29 cellular contexts compared by ENCODE assay signal in the genomic region with DNA sequence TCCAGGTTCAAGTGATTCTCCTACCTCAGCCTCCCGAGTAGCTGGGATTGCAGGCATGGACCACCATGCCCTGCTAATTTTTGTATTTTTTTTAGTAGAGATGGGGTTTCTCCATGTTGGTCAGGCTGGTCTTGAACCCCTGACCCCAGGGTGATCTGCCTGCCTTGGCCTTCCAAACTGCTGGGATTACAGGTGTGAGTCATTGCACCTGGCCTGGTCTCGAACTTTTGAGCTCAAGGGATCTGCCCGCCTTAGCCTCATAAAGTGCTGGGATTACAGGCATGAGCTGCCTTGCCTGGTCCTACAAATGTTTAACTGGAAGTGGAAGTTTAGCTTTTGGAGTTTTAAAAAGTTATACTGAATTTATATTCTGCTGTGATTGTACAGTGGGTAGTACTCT. TPM values are rescaled to one million over a fixed set of nuclear protein-coding genes. Genes with fewer than 3 reads are reported as not detected.
DNase-seq lines count a peak whose midpoint lies in the region; ATAC-seq and TF ChIP-seq lines count a peak whose summit lies in the region.
"Had no signal": no experiment of that assay in that cellular context is flagged by ENCODE, and none has a peak within 500 bp of the region (broad histone marks: within the 10 kb centered on the region; RNA-seq: fewer than 3 reads in every experiment).

No MANE protein-coding gene starts in this region.

- no peaks in the 10 kb centered on the region for H3K27me3 Mint-ChIP-seq in activated naive CD8-positive, alpha-beta T cell treated with anti-CD3 and anti-CD28 coated beads, Interleukin-2, amount 10 ng/mL, durations not matched to agents 7 days and 5 days
- no peaks in the 10 kb centered on the region for H3K27me3 Mint-ChIP-seq in activated naive CD8-positive, alpha-beta T cell treated with anti-CD3 and anti-CD28 coated beads, Interleukin-2, amount 50 U/mL, for 24 hours
- no peaks in the 10 kb centered on the region for H3K27me3 Mint-ChIP-seq in T-helper 17 cell
- H3K27me3 Mint-ChIP-seq in naive thymus-derived CD4-positive, alpha-beta T cell: no peaks in the 10 kb centered on the region
- H3K27me3 Mint-ChIP-seq: naive thymus-derived CD8-positive, alpha-beta T cell had no signal

- H3K27me3 ChIP-seq in naive thymus-derived CD4-positive, alpha-beta T cell (ENCODE audit: control insufficient read depth in 2 of 2, insufficient read depth in 2 of 2, low read length in 2 of 2): no peaks in the 10 kb centered on the region
- H3K27me3 ChIP-seq in SJCRH30: no peaks in the 10 kb centered on the region
- H3K27me3 ChIP-seq: adrenal gland, body of pancreas, right atrium auricular region, spleen, tibial nerve had no signal

- intact Hi-C loops in naive thymus-derived CD4-positive, alpha-beta T cell (cut with micrococcal nuclease): loop anchor here (10.0 kb wide), 2 partner anchors 198 to 1178 kb away; a partner anchor contains a TSS

- H3K27ac Mint-ChIP-seq in activated naive CD8-positive, alpha-beta T cell treated with anti-CD3 and anti-CD28 coated beads, Interleukin-2, amount 10 ng/mL, durations not matched to agents 7 days and 5 days: no peak overlapping the region
- H3K27ac Mint-ChIP-seq in activated naive CD8-positive, alpha-beta T cell treated with anti-CD3 and anti-CD28 coated beads, Interleukin-2, amount 50 U/mL, for 24 hours: no peak overlapping the region
- peak overlapping the region; percentile 24 for H3K27ac Mint-ChIP-seq in T-helper 17 cell
- H3K27ac Mint-ChIP-seq in naive thymus-derived CD4-positive, alpha-beta T cell: peak overlapping the region in 5 of 9 donors; percentile 45 to 81 (median 69)

- ATAC-seq in activated naive CD8-positive, alpha-beta T cell treated with anti-CD3 and anti-CD28 coated beads, Interleukin-2, amount 10 ng/mL, durations not matched to agents 7 days and 5 days (ENCODE audit: low read depth): no peak
- ATAC-seq in activated naive CD8-positive, alpha-beta T cell treated with anti-CD3 and anti-CD28 coated beads, Interleukin-2, amount 50 U/mL, for 24 hours: no peak
- no peak for ATAC-seq in T-helper 17 cell
- ATAC-seq in naive thymus-derived CD4-positive, alpha-beta T cell: no peak
- ATAC-seq: body of pancreas; left ventricle myocardium superior; naive thymus-derived CD8-positive, alpha-beta T cell had no signal

- no peak overlapping the region for H3K4me3 ChIP-seq in naive thymus-derived CD4-positive, alpha-beta T cell (ENCODE audit: low read length)
- no peak overlapping the region for H3K4me3 ChIP-seq in SJCRH30
- H3K4me3 ChIP-seq: adrenal gland, BLaER1, body of pancreas, HAP-1, right atrium auricular region, spleen, tibial nerve had no signal

- H3K9me3 ChIP-seq in T-helper 17 cell (ENCODE audit: control insufficient read depth, low read length, poor library complexity, severe bottlenecking): no peaks in the 10 kb centered on the region
- no peaks in the 10 kb centered on the region for H3K9me3 ChIP-seq in naive thymus-derived CD4-positive, alpha-beta T cell (ENCODE audit: control insufficient read depth in 2 of 3, low read length in 3 of 3)
- H3K9me3 ChIP-seq in SJCRH30 (replicated peaks): no peaks in the 10 kb centered on the region
- H3K9me3 ChIP-seq: adrenal gland, BLaER1, body of pancreas, HAP-1, right atrium auricular region, spleen, tibial nerve had no signal

- peaks cover 8 to 15% of the 10 kb centered on the region in 2 donors for H3K4me1 ChIP-seq in naive thymus-derived CD4-positive, alpha-beta T cell (ENCODE audit: control insufficient read depth in 2 of 2, insufficient read depth in 2 of 2, low read length in 2 of 2)
- peaks cover 10% of the 10 kb centered on the region for H3K4me1 ChIP-seq in SJCRH30
- H3K4me1 ChIP-seq: parathyroid adenoma had no signal

- peaks cover 16% of the 10 kb centered on the region for H3K4me1 Mint-ChIP-seq in activated naive CD8-positive, alpha-beta T cell treated with anti-CD3 and anti-CD28 coated beads, Interleukin-2, amount 10 ng/mL, durations not matched to agents 7 days and 5 days
- peaks cover 24% of the 10 kb centered on the region for H3K4me1 Mint-ChIP-seq in activated naive CD8-positive, alpha-beta T cell treated with anti-CD3 and anti-CD28 coated beads, Interleukin-2, amount 50 U/mL, for 24 hours
- peaks cover 22% of the 10 kb centered on the region for H3K4me1 Mint-ChIP-seq in T-helper 17 cell
- peaks cover 12 to 35% (median 30%) of the 10 kb centered on the region in 7 donors for H3K4me1 Mint-ChIP-seq in naive thymus-derived CD4-positive, alpha-beta T cell

- H3K4me3 Mint-ChIP-seq in activated naive CD8-positive, alpha-beta T cell treated with anti-CD3 and anti-CD28 coated beads, Interleukin-2, amount 10 ng/mL, durations not matched to agents 7 days and 5 days: peak overlapping the region; percentile 6
- no peak overlapping the region for H3K4me3 Mint-ChIP-seq in activated naive CD8-positive, alpha-beta T cell treated with anti-CD3 and anti-CD28 coated beads, Interleukin-2, amount 50 U/mL, for 24 hours
- no peak overlapping the region for H3K4me3 Mint-ChIP-seq in T-helper 17 cell
- peak overlapping the region in 7 of 10 donors; percentile 1 to 98 (median 38) for H3K4me3 Mint-ChIP-seq in naive thymus-derived CD4-positive, alpha-beta T cell

- DNase-seq in activated naive CD8-positive, alpha-beta T cell treated with anti-CD3 and anti-CD28 coated beads, Interleukin-2, amount 10 ng/mL, durations not matched to agents 7 days and 5 days: no peak
- DNase-seq in activated naive CD8-positive, alpha-beta T cell treated with anti-CD3 and anti-CD28 coated beads, Interleukin-2, amount 50 U/mL, for 24 hours: no peak
- DNase-seq in T-helper 17 cell (no peak), HEK293T (ENCODE audit: extremely low spot score) (no peak), DMS53 treated with DMSO at 0.1 percent for 48 hours (lab: John Stamatoyannopoulos, UW; ENCODE audit: unreplicated experiment) (no peak), SJCRH30 (no peak)
- DNase-seq in naive thymus-derived CD4-positive, alpha-beta T cell: no peak
- DNase-seq: activated CD4-positive, alpha-beta T cell treated with anti-CD3 and anti-CD28 coated beads for 48 hours; activated gamma-delta T cell; body of pancreas; Calu3; cerebellar nuclear complex; hypothalamus; left ventricle myocardium superior; midbrain; naive thymus-derived CD8-positive, alpha-beta T cell; NCI-H1436; NCI-H2107; NCI-H446 treated with DMSO at 0.1 percent for 48 hours; RPMI8226; spleen; stimulated activated CD4-positive, alpha-beta T cell treated with anti-CD3 and anti-CD28 coated beads, Interleukin-2, amount 100 ng/mL, for 48 hours had no signal

- no peaks in the 10 kb centered on the region for H3K9me3 Mint-ChIP-seq in activated naive CD8-positive, alpha-beta T cell treated with anti-CD3 and anti-CD28 coated beads, Interleukin-2, amount 10 ng/mL, durations not matched to agents 7 days and 5 days
- H3K9me3 Mint-ChIP-seq in activated naive CD8-positive, alpha-beta T cell treated with anti-CD3 and anti-CD28 coated beads, Interleukin-2, amount 50 U/mL, for 24 hours: no peaks in the 10 kb centered on the region
- peaks cover 0 to 4% (median 0%) of the 10 kb centered on the region in 11 donors for H3K9me3 Mint-ChIP-seq in naive thymus-derived CD4-positive, alpha-beta T cell
- H3K9me3 Mint-ChIP-seq: naive thymus-derived CD8-positive, alpha-beta T cell had no signal

- H3K36me3 ChIP-seq in naive thymus-derived CD4-positive, alpha-beta T cell (ENCODE audit: control insufficient read depth in 2 of 3, insufficient read depth in 3 of 3, low read length in 3 of 3): peaks cover under 1 to 33% (median 8%) of the 10 kb centered on the region in 3 experiments
- peaks cover 33% of the 10 kb centered on the region for H3K36me3 ChIP-seq in SJCRH30

- POLR2A ChIA-PET in activated naive CD8-positive, alpha-beta T cell treated with anti-CD3 and anti-CD28 coated beads, Interleukin-2, amount 10 ng/mL, durations not matched to agents 7 days and 5 days (lab: Charles Lee): no interaction called here
- POLR2A ChIA-PET in naive thymus-derived CD4-positive, alpha-beta T cell (lab: Charles Lee): interaction anchor here (0.7 kb wide), 2 partner anchors 19 to 172 kb away, joined by 3 to 4 read pairs; no protein-coding TSS in a partner anchor
- POLR2A ChIA-PET in HEK293T (lab: Yijun Ruan, JAX): interaction anchor here (0.8 to 1.7 kb wide), 5 partner anchors 10 to 40 kb away, joined by 3 to 5 read pairs (median 4); a partner anchor contains a TSS

- CTCF ChIA-PET in naive thymus-derived CD4-positive, alpha-beta T cell (lab: Charles Lee): interaction anchor here (1.1 kb wide), 1 partner anchor 42 kb away, joined by 3 read pairs; no protein-coding TSS in a partner anchor
- CTCF ChIA-PET in HEK293T (lab: Yijun Ruan, JAX): interaction anchor here (0.6 kb wide), 1 partner anchor 834 kb away, joined by 3 read pairs; no protein-coding TSS in a partner anchor

- H3K36me3 Mint-ChIP-seq in activated naive CD8-positive, alpha-beta T cell treated with anti-CD3 and anti-CD28 coated beads, Interleukin-2, amount 10 ng/mL, durations not matched to agents 7 days and 5 days: peaks cover 22% of the 10 kb centered on the region
- peaks cover 35% of the 10 kb centered on the region for H3K36me3 Mint-ChIP-seq in activated naive CD8-positive, alpha-beta T cell treated with anti-CD3 and anti-CD28 coated beads, Interleukin-2, amount 50 U/mL, for 24 hours (ENCODE audit: low read depth)
- H3K36me3 Mint-ChIP-seq in T-helper 17 cell (ENCODE audit: low read depth): peaks cover 4% of the 10 kb centered on the region
- peaks cover 4 to 25% (median 12%) of the 10 kb centered on the region in 5 donors for H3K36me3 Mint-ChIP-seq in naive thymus-derived CD4-positive, alpha-beta T cell

- no peak overlapping the region for H3K27ac ChIP-seq in naive thymus-derived CD4-positive, alpha-beta T cell (ENCODE audit: low read depth, low read length)
- no peak overlapping the region for H3K27ac ChIP-seq in SJCRH30
- H3K27ac ChIP-seq: adrenal gland, BLaER1, body of pancreas, parathyroid adenoma, spleen, VCaP had no signal

TF ChIP-seq in HEK293T, 16 proteins besides CTCF, POLR2A, EP300 and RAD21 (continues in another document):
- TF ChIP-seq ELF4 (IDR thresholded peaks at IDR 0.05) (no peak), FOXM1 (IDR thresholded peaks at IDR 0.05; ENCODE audit: borderline replicate concordance) (no peak), LEF1 (IDR thresholded peaks at IDR 0.05; ENCODE audit: borderline replicate concordance) (no peak), ARNT (IDR thresholded peaks at IDR 0.05) (no peak)

RNA-seq across cellular contexts. Expression of a gene that starts 2.8 kb away (rescaled TPM):
- total RNA-seq in activated naive CD8-positive, alpha-beta T cell treated with anti-CD3 and anti-CD28 coated beads, Interleukin-2, amount 10 ng/mL, durations not matched to agents 7 days and 5 days: 10 to 100 TPM; 50.0 to 58.0 TPM
- total RNA-seq in T-helper 17 cell: 10 to 100 TPM; 68.6 to 72.0 TPM
- 10 to 100 TPM; 50.0 to 74.2 (median 67.9) TPM for total RNA-seq in naive thymus-derived CD4-positive, alpha-beta T cell
- polyA plus RNA-seq in naive thymus-derived CD4-positive, alpha-beta T cell: 1 to 10 TPM; 6.0 to 8.8 TPM
- 34.1 and 39.3 TPM in 2 replicates for total RNA-seq in SJCRH30 (2014; rRNA removed; shearing (Covaris generic))

RNA-seq across cellular contexts. Expression of a gene that starts 11.4 kb away (rescaled TPM):
- under 1 TPM; 0.09 to 0.58 TPM for total RNA-seq in activated naive CD8-positive, alpha-beta T cell treated with anti-CD3 and anti-CD28 coated beads, Interleukin-2, amount 10 ng/mL, durations not matched to agents 7 days and 5 days
- total RNA-seq in T-helper 17 cell: under 1 TPM; 0.34 to 0.37 TPM
- total RNA-seq in naive thymus-derived CD4-positive, alpha-beta T cell: under 1 TPM in 4 of 5 experiments, not detected in 1; 0.17 to 0.45 (median 0.28) TPM
- polyA plus RNA-seq in naive thymus-derived CD4-positive, alpha-beta T cell: under 1 TPM in 1 of 2 donors, not detected in 1; 0.38 TPM
- 1.4 and 1.8 TPM in 2 replicates for total RNA-seq in SJCRH30 (2014; rRNA removed; shearing (Covaris generic))
- polyA plus RNA-seq: naive thymus-derived CD8-positive, alpha-beta T cell had no signal

Comparison
In these comparisons a context has a peak if more than half of its experiments do, and no peak if none do; other contexts are left out.
1. H3K4me3 Mint-ChIP-seq: peak in activated naive CD8-positive, alpha-beta T cell treated with anti-CD3 and anti-CD28 coated beads, Interleukin-2, amount 10 ng/mL, durations not matched to agents 7 days and 5 days (single experiment) and naive thymus-derived CD4-positive, alpha-beta T cell (7 of 10); none in activated naive CD8-positive, alpha-beta T cell treated with anti-CD3 and anti-CD28 coated beads, Interleukin-2, amount 50 U/mL, for 24 hours (single experiment) and T-helper 17 cell (single experiment).
2. H3K27ac Mint-ChIP-seq: peak in T-helper 17 cell (single experiment) and naive thymus-derived CD4-positive, alpha-beta T cell (5 of 9); none in activated naive CD8-positive, alpha-beta T cell treated with anti-CD3 and anti-CD28 coated beads, Interleukin-2, amount 10 ng/mL, durations not matched to agents 7 days and 5 days (single experiment) and activated naive CD8-positive, alpha-beta T cell treated with anti-CD3 and anti-CD28 coated beads, Interleukin-2, amount 50 U/mL, for 24 hours (single experiment).